17 cellular contexts compared by ENCODE assay signal in genomic region chr9:81427870-81428269, GRCh38.
"Had no signal": no experiment of that assay in that cellular context is flagged by ENCODE, and none has a peak within 500 bp of the region (broad histone marks: within the 10 kb centered on the region; RNA-seq: fewer than 3 reads in every experiment).

No MANE protein-coding gene starts in this region.

- H3K36me3 ChIP-seq: esophagus muscularis mucosa, neutrophil, thyroid gland had no signal

- DNase-seq: activated CD4-positive, alpha-beta T cell treated with anti-CD3 and anti-CD28 coated beads, Interleukin-2, amount 10 ng/mL, durations not matched to agents 7 days and 5 days; activated CD4-positive, CD25-positive, alpha-beta regulatory T cell; activated naive CD8-positive, alpha-beta T cell treated with anti-CD3 and anti-CD28 coated beads for 36 hours; amygdala; central memory CD4-positive, alpha-beta T cell; foreskin keratinocyte; left ventricle myocardium superior; natural killer cell; stimulated activated CD4-positive, alpha-beta T cell treated with anti-CD3 and anti-CD28 coated beads, Interleukin-2, amount 100 ng/mL, for 48 hours; thyroid gland had no signal

- H3K4me1 ChIP-seq: foreskin keratinocyte, thyroid gland had no signal

- H3K36me3 Mint-ChIP-seq: activated naive CD8-positive, alpha-beta T cell treated with anti-CD3 and anti-CD28 coated beads for 36 hours; memory B cell; stimulated activated memory B cell treated with anti-CD40 and anti-IgM and Interleukin-4, amounts not matched to agents 10 μg/mL and 1 μg/mL and 100 μg/mL, for 72 hours had no signal

- H3K4me1 Mint-ChIP-seq: activated CD4-positive, alpha-beta T cell treated with anti-CD3 and anti-CD28 coated beads, Interleukin-2, amount 10 ng/mL, durations not matched to agents 7 days and 5 days; activated naive CD8-positive, alpha-beta T cell treated with anti-CD3 and anti-CD28 coated beads for 36 hours; brain; memory B cell; natural killer cell; stimulated activated memory B cell treated with anti-CD40 and anti-IgM and Interleukin-4, amounts not matched to agents 10 μg/mL and 1 μg/mL and 100 μg/mL, for 72 hours had no signal

- H3K4me3 ChIP-seq: coronary artery, esophagus muscularis mucosa, thyroid gland had no signal

- H3K4me3 Mint-ChIP-seq: activated CD4-positive, alpha-beta T cell treated with anti-CD3 and anti-CD28 coated beads, Interleukin-2, amount 10 ng/mL, durations not matched to agents 7 days and 5 days; activated naive CD8-positive, alpha-beta T cell treated with anti-CD3 and anti-CD28 coated beads for 36 hours; activated T-helper 1 cell treated with anti-CD3 and anti-CD28 coated beads, Interleukin-12 subunit alpha, Interleukin-12 subunit beta, Interleukin-2, Interleukin-4 antibody, amounts not matched to agents 30 ng/mL and 10 ng/mL and 1 ng/mL, durations not matched to agents 14 hours and 24 hours and 36 hours; brain; memory B cell; natural killer cell; stimulated activated memory B cell treated with anti-CD40 and anti-IgM and Interleukin-4, amounts not matched to agents 10 μg/mL and 1 μg/mL and 100 μg/mL, for 72 hours had no signal

- H3K27ac Mint-ChIP-seq: activated CD4-positive, alpha-beta T cell treated with anti-CD3 and anti-CD28 coated beads, Interleukin-2, amount 10 ng/mL, durations not matched to agents 7 days and 5 days; activated naive CD8-positive, alpha-beta T cell treated with anti-CD3 and anti-CD28 coated beads for 36 hours; activated T-helper 1 cell treated with anti-CD3 and anti-CD28 coated beads, Interleukin-12 subunit alpha, Interleukin-12 subunit beta, Interleukin-2, Interleukin-4 antibody, amounts not matched to agents 30 ng/mL and 10 ng/mL and 1 ng/mL, durations not matched to agents 14 hours and 24 hours and 36 hours; brain; memory B cell; natural killer cell; stimulated activated memory B cell treated with anti-CD40 and anti-IgM and Interleukin-4, amounts not matched to agents 10 μg/mL and 1 μg/mL and 100 μg/mL, for 72 hours had no signal

- H3K27me3 ChIP-seq: esophagus muscularis mucosa, foreskin keratinocyte, neutrophil, thyroid gland had no signal

- H3K27me3 Mint-ChIP-seq: activated CD4-positive, alpha-beta T cell treated with anti-CD3 and anti-CD28 coated beads, Interleukin-2, amount 10 ng/mL, durations not matched to agents 7 days and 5 days; activated naive CD8-positive, alpha-beta T cell treated with anti-CD3 and anti-CD28 coated beads for 36 hours; stimulated activated memory B cell treated with anti-CD40 and anti-IgM and Interleukin-4, amounts not matched to agents 10 μg/mL and 1 μg/mL and 100 μg/mL, for 72 hours had no signal

- H3K27ac ChIP-seq: coronary artery, esophagus muscularis mucosa, foreskin keratinocyte, neutrophil, thyroid gland had no signal

- H3K9me3 ChIP-seq: neutrophil, thyroid gland had no signal

- ATAC-seq: foreskin keratinocyte; left ventricle myocardium superior; natural killer cell; stimulated activated memory B cell treated with anti-CD40 and anti-IgM and Interleukin-4, amounts not matched to agents 10 μg/mL and 1 μg/mL and 100 μg/mL, for 72 hours had no signal
